ENCODE assay signal across 20 cellular contexts in the genomic region with DNA sequence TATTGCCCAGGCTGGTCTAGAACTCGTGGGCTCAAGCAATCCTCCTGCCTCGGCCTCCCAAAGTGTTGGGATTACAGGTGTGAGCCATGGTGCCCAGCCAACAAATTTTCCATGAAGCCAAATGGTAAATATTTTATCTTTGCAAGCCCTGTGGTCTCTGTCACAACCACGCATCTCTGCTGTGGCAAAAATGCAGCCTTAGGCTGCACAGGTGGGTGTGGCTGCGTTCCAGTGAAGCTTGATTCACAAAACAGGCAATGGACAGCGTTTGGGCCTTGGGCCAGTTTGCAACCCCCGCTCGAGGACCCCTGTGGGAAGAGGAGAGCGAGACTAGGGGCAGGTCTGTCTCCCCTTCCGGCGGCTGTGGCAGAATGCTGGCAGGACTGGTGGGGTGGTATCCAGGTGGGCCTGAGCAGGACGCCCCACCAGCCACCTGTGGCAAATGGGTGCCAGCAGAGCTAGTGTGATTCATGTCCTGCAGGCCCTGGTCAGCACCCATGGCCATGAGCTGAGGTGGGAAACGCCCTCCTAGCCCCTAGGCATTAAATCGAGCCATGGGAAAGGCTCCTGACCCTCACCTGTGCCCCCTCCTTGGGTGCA. TPM values are rescaled to one million over a fixed set of nuclear protein-coding genes. Genes with fewer than 3 reads are reported as not detected.
"Had no signal": no experiment of that assay in that cellular context is flagged by ENCODE, and none has a peak within 500 bp of the region (broad histone marks: within the 10 kb centered on the region; RNA-seq: fewer than 3 reads in every experiment).

No MANE protein-coding gene starts in this region.

- H3K27ac ChIP-seq: brain microvascular endothelial cell, epithelial cell of prostate, heart left ventricle, stomach, thoracic aorta had no signal

- H3K27me3 Mint-ChIP-seq: activated naive CD8-positive, alpha-beta T cell treated with anti-CD3 and anti-CD28 coated beads, Interleukin-2, amount 10 ng/mL, durations not matched to agents 7 days and 5 days; naive thymus-derived CD8-positive, alpha-beta T cell; progenitor cell of endocrine pancreas; T-cell had no signal

- H3K36me3 Mint-ChIP-seq: activated naive CD8-positive, alpha-beta T cell treated with anti-CD3 and anti-CD28 coated beads, Interleukin-2, amount 10 ng/mL, durations not matched to agents 7 days and 5 days; naive thymus-derived CD8-positive, alpha-beta T cell; T-cell had no signal

- H3K4me3 ChIP-seq: heart left ventricle, stomach, thoracic aorta had no signal

- H3K4me1 Mint-ChIP-seq: activated naive CD8-positive, alpha-beta T cell treated with anti-CD3 and anti-CD28 coated beads, Interleukin-2, amount 10 ng/mL, durations not matched to agents 7 days and 5 days; naive thymus-derived CD8-positive, alpha-beta T cell; T-cell had no signal

- H3K4me1 ChIP-seq: stomach had no signal

- H3K27me3 ChIP-seq: brain microvascular endothelial cell, heart left ventricle, stomach had no signal

- H3K9me3 Mint-ChIP-seq: activated naive CD8-positive, alpha-beta T cell treated with anti-CD3 and anti-CD28 coated beads, Interleukin-2, amount 10 ng/mL, durations not matched to agents 7 days and 5 days; effector memory CD8-positive, alpha-beta T cell; T-cell had no signal

- ATAC-seq: effector memory CD8-positive, alpha-beta T cell; heart left ventricle; left colon; naive thymus-derived CD8-positive, alpha-beta T cell; T-cell had no signal

- H3K9me3 ChIP-seq: heart left ventricle, stomach, thoracic aorta had no signal

- DNase-seq: activated CD4-positive, CD25-positive, alpha-beta regulatory T cell treated with anti-CD3 and anti-CD28 coated beads, Interleukin-2, amount 50 U/mL, for 72 hours; activated naive CD4-positive, alpha-beta T cell; activated naive CD8-positive, alpha-beta T cell treated with anti-CD3 and anti-CD28 coated beads, Interleukin-2, amount 10 ng/mL, durations not matched to agents 7 days and 5 days; brain microvascular endothelial cell; cerebellar nuclear complex; dermis blood vessel endothelial cell; effector memory CD8-positive, alpha-beta T cell; foreskin melanocyte; left colon; stimulated activated CD4-positive, alpha-beta T cell treated with anti-CD3 and anti-CD28 coated beads, Interleukin-12 subunit alpha, Interleukin-12 subunit beta, amount 100 ng/mL, for 4 hours; stimulated activated CD4-positive, alpha-beta T cell treated with anti-CD3 and anti-CD28 coated beads, Interleukin-2, amount 100 ng/mL, for 24 hours; stomach; T-cell; T-helper 9 cell had no signal

- H3K36me3 ChIP-seq: brain microvascular endothelial cell, thoracic aorta had no signal

- H3K4me3 Mint-ChIP-seq: activated naive CD8-positive, alpha-beta T cell treated with anti-CD3 and anti-CD28 coated beads, Interleukin-2, amount 10 ng/mL, durations not matched to agents 7 days and 5 days; effector memory CD8-positive, alpha-beta T cell; naive thymus-derived CD8-positive, alpha-beta T cell; T-cell had no signal

- H3K27ac Mint-ChIP-seq: activated naive CD8-positive, alpha-beta T cell treated with anti-CD3 and anti-CD28 coated beads, Interleukin-2, amount 10 ng/mL, durations not matched to agents 7 days and 5 days; naive thymus-derived CD8-positive, alpha-beta T cell; T-cell had no signal

RNA-seq across cellular contexts. Expression of a gene that starts 19.7 kb away (rescaled TPM):
- total RNA-seq: activated CD8-positive, alpha-beta memory T cell treated with anti-CD3 and anti-CD28 coated beads for 36 hours; activated naive CD8-positive, alpha-beta T cell treated with anti-CD3 and anti-CD28 coated beads, Interleukin-2, amount 10 ng/mL, durations not matched to agents 7 days and 5 days; naive thymus-derived CD8-positive, alpha-beta T cell had no signal
- polyA plus RNA-seq: naive thymus-derived CD8-positive, alpha-beta T cell had no signal
